Comparison of ENCODE assay signal across 8 cellular contexts in genomic region chr2:233100192-233100998, GRCh38. TPM values are rescaled to one million over a fixed set of nuclear protein-coding genes. Genes with fewer than 3 reads are reported as not detected.
A peak's percentile ranks its signal among the peaks of the same experiment; 100 is the strongest.
DNase-seq lines count a peak whose midpoint lies in the region; ATAC-seq and TF ChIP-seq lines count a peak whose summit lies in the region.

No MANE protein-coding gene starts in this region.

- H3K36me3 ChIP-seq in heart left ventricle = peaks cover 0 to 8% (median 0%) of the 10 kb centered on the region in 9 donors

- H3K27me3 Mint-ChIP-seq in progenitor cell of endocrine pancreas = peaks cover 6% of the 10 kb centered on the region

- H3K9me3 ChIP-seq in heart left ventricle = no peaks in the 10 kb centered on the region

- H3K4me1 ChIP-seq in heart left ventricle = peaks cover 0 to 21% (median 0%) of the 10 kb centered on the region in 12 donors

- no peaks in the 10 kb centered on the region for H3K9me3 Mint-ChIP-seq in progenitor cell of endocrine pancreas (ENCODE audit: low read depth)

- H3K27ac ChIP-seq in coronary artery (no peak overlapping the region), heart left ventricle (peak overlapping the region in 1 of 12 donors; percentile 12)

- TF ChIP-seq CTCF in progenitor cell of endocrine pancreas (IDR thresholded peaks at IDR 0.05; ENCODE audit: unreplicated experiment) (no peak), coronary artery (IDR thresholded peaks at IDR 0.05) (no peak), heart left ventricle (IDR thresholded peaks at IDR 0.05) (no peak)

- 75 to 82% (median 77%) methylated on average over 17 of the region's 17 CpGs for WGBS in heart left ventricle, 4 donors

- no peaks in the 10 kb centered on the region for H3K4me1 Mint-ChIP-seq in progenitor cell of endocrine pancreas (ENCODE audit: low read depth)

- no peaks in the 10 kb centered on the region for H3K27me3 ChIP-seq in heart left ventricle

- no peak for TF ChIP-seq POLR2A in heart left ventricle (IDR thresholded peaks at IDR 0.05)

- intact Hi-C loops in heart left ventricle (cut with DNase I) = loop anchor here in 1 of 10 donors (5.0 kb wide), 1 partner anchor 152 kb away; the partner anchor contains the start of gene ATG16L1

- H3K36me3 Mint-ChIP-seq in progenitor cell of endocrine pancreas (ENCODE audit: insufficient read depth) = no peaks in the 10 kb centered on the region

- DNase-seq in CD1c-positive myeloid dendritic cell (ENCODE audit: extremely low spot score) (peak; percentile 33), progenitor cell of endocrine pancreas (ENCODE audit: low spot score, unreplicated experiment) (no peak), coronary artery (ENCODE audit: low spot score) (no peak), heart left ventricle (no peak)
- peak; percentile 79 to 81 for DNase-seq in activated T-cell treated with anti-CD3 and anti-CD28 coated beads, Interleukin-2, amount 50 U/mL, for 48 hours
- DNase-seq in stimulated activated CD8-positive, alpha-beta memory T cell treated with anti-CD3 and anti-CD28 coated beads, Interleukin-15, amount 100 ng/mL, for 4 hours (ENCODE audit: low read depth in 2 of 2) = peak; percentile 54 to 59

- H3K4me3 ChIP-seq in coronary artery (no peak overlapping the region), heart left ventricle (no peak overlapping the region)

- ATAC-seq in GM21367 (IDR thresholded peaks at IDR 0.05; ENCODE audit: unreplicated experiment) (peak; percentile 72), HG03571 (IDR thresholded peaks at IDR 0.05; ENCODE audit: unreplicated experiment) (peak; percentile 87), heart left ventricle (no peak)

- H3K27ac Mint-ChIP-seq in progenitor cell of endocrine pancreas = no peak overlapping the region

- no peak overlapping the region for H3K4me3 Mint-ChIP-seq in progenitor cell of endocrine pancreas (ENCODE audit: low read depth)

RNA-seq across cellular contexts. Expression of gene INPP5D, which starts 40.3 kb away (rescaled TPM):
- total RNA-seq in progenitor cell of endocrine pancreas (5.3 and 9.0 TPM in 2 replicates), heart left ventricle (10 to 100 TPM in 2 of 9 donors, 1 to 10 TPM in 7; 2.8 to 29.1 (median 5.1) TPM)
- 1 to 10 TPM; 3.6 to 4.1 TPM for polyA plus RNA-seq in heart left ventricle

Comparison
In these comparisons a context has a peak if more than half of its experiments do, and no peak if none do; other contexts are left out.
1. DNase-seq: peak in CD1c-positive myeloid dendritic cell (single experiment), activated T-cell treated with anti-CD3 and anti-CD28 coated beads, Interleukin-2, amount 50 U/mL, for 48 hours (2 of 2) and stimulated activated CD8-positive, alpha-beta memory T cell treated with anti-CD3 and anti-CD28 coated beads, Interleukin-15, amount 100 ng/mL, for 4 hours (2 of 2); none in progenitor cell of endocrine pancreas (single experiment), coronary artery (single experiment) and heart left ventricle (0 of 5).
2. ATAC-seq: peak in GM21367 (single experiment) and HG03571 (single experiment); none in heart left ventricle (0 of 4).